1 cellular context compared by ENCODE assay signal in the genomic region with DNA sequence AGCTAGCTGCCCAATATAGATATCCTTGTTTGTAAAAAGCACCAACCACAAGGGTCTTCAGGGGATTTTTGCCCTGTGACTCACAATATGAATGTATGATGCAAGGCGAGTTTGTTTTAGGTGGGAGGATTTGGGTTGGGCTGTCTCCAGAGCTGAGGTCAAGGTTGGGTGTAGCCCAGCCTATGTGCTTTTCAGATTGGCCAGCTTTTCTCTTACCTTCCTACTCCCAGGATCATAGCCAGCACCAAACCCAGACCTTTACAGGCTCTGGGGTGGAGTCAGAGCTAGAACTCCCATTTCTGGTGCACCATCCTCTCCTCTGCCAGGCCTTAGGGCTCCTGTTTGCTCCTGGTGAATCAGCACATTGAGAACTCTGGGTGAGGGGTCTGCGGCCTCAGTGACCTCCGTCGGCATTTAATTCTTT.
TF ChIP-seq lines count a peak whose summit lies in the region.

No MANE protein-coding gene starts in this region.

TF ChIP-seq in HepG2, 621 proteins besides CTCF, POLR2A, EP300 and RAD21 (continued from another document and continues in another):
- TF ChIP-seq, protein P1, sequence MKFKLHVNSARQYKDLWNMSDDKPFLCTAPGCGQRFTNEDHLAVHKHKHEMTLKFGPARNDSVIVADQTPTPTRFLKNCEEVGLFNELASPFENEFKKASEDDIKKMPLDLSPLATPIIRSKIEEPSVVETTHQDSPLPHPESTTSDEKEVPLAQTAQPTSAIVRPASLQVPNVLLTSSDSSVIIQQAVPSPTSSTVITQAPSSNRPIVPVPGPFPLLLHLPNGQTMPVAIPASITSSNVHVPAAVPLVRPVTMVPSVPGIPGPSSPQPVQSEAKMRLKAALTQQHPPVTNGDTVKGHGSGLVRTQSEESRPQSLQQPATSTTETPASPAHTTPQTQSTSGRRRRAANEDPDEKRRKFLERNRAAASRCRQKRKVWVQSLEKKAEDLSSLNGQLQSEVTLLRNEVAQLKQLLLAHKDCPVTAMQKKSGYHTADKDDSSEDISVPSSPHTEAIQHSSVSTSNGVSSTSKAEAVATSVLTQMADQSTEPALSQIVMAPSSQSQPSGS (CRISPR knock-in tag; IDR thresholded peaks at IDR 0.05), result peak; percentile 49; the same call in 1 of the 2 replicates
- TF ChIP-seq ZNF563 (CRISPR knock-in tag; IDR thresholded peaks at IDR 0.05) (no peak), NFE2L1 (CRISPR knock-in tag; IDR thresholded peaks at IDR 0.05; ENCODE audit: borderline replicate concordance) (no peak), HOXA9 (CRISPR knock-in tag; IDR thresholded peaks at IDR 0.05; ENCODE audit: borderline replicate concordance) (no peak), MIER3 (CRISPR knock-in tag; IDR thresholded peaks at IDR 0.05; ENCODE audit: borderline replicate concordance) (peak; percentile 31; the same call in 1 of the 2 replicates), ZNF616 (CRISPR knock-in tag; IDR thresholded peaks at IDR 0.05; ENCODE audit: low read depth) (no peak), KAT7 (CRISPR knock-in tag; IDR thresholded peaks at IDR 0.05; ENCODE audit: borderline replicate concordance) (no peak), ZNF567 (CRISPR knock-in tag; IDR thresholded peaks at IDR 0.05; ENCODE audit: borderline replicate concordance) (no peak), GATAD1 (CRISPR knock-in tag; IDR thresholded peaks at IDR 0.05) (0 out of 2 replicates have a peak, but pooled peaks have one; percentile 35), FOSL1 (CRISPR knock-in tag; IDR thresholded peaks at IDR 0.05; ENCODE audit: borderline replicate concordance) (peak; percentile 88; the same call in 1 of the 2 replicates), GATA4 (IDR thresholded peaks at IDR 0.05; ENCODE audit: borderline replicate concordance, low read depth) (no peak; the same call in 1 of the 2 replicates), ZNF329 (CRISPR knock-in tag; IDR thresholded peaks at IDR 0.05; ENCODE audit: low read depth) (no peak), ZNF556 (CRISPR knock-in tag; IDR thresholded peaks at IDR 0.05; ENCODE audit: borderline replicate concordance) (peak; percentile 56; the same call in 1 of the 2 replicates), MAZ (IDR thresholded peaks at IDR 0.05; ENCODE audit: borderline replicate concordance, low read depth, low read length) (0 out of 2 replicates have a peak, but pooled peaks have one; percentile 16), MAZ (CRISPR knock-in tag; IDR thresholded peaks at IDR 0.05; ENCODE audit: low read depth) (no peak), ZNF720 (CRISPR knock-in tag; IDR thresholded peaks at IDR 0.05) (no peak), ZNF75D (CRISPR knock-in tag; IDR thresholded peaks at IDR 0.05; ENCODE audit: borderline replicate concordance) (no peak), KDM2A (CRISPR knock-in tag; IDR thresholded peaks at IDR 0.05; ENCODE audit: borderline replicate concordance, low read depth) (peak; percentile 31; the same call in 1 of the 2 replicates), NR2C2 (CRISPR knock-in tag; IDR thresholded peaks at IDR 0.05; ENCODE audit: borderline replicate concordance) (peak; percentile 76), TEAD3 (CRISPR knock-in tag; optimal IDR thresholded peaks at IDR 0.05; ENCODE audit: borderline replicate concordance) (peak; percentile 75), IRF2 (CRISPR knock-in tag; IDR thresholded peaks at IDR 0.05) (peak; percentile 55; the same call in 1 of the 2 replicates), MEF2D (CRISPR knock-in tag; IDR thresholded peaks at IDR 0.05) (0 out of 2 replicates have a peak, but pooled peaks have one; percentile 36), ZBTB7A (CRISPR knock-in tag; IDR thresholded peaks at IDR 0.05) (peak; percentile 83), PAWR (CRISPR knock-in tag; IDR thresholded peaks at IDR 0.05; ENCODE audit: borderline replicate concordance) (no peak), SOX13 (IDR thresholded peaks at IDR 0.05) (no peak), SOX13 (CRISPR knock-in tag; conservative IDR thresholded peaks at IDR 0.05 in 1 of 2, IDR thresholded peaks at IDR 0.05 in 1 of 2) (peak in 1 of 2 experiments; percentile 63; a peak in 2 of 4 replicates), TBL1XR1 (IDR thresholded peaks at IDR 0.05; ENCODE audit: borderline replicate concordance, low read length, partially characterized antibody) (no peak), ZNF724P (CRISPR knock-in tag; IDR thresholded peaks at IDR 0.05; ENCODE audit: borderline replicate concordance) (no peak)
- TF ChIP-seq, protein P2, sequence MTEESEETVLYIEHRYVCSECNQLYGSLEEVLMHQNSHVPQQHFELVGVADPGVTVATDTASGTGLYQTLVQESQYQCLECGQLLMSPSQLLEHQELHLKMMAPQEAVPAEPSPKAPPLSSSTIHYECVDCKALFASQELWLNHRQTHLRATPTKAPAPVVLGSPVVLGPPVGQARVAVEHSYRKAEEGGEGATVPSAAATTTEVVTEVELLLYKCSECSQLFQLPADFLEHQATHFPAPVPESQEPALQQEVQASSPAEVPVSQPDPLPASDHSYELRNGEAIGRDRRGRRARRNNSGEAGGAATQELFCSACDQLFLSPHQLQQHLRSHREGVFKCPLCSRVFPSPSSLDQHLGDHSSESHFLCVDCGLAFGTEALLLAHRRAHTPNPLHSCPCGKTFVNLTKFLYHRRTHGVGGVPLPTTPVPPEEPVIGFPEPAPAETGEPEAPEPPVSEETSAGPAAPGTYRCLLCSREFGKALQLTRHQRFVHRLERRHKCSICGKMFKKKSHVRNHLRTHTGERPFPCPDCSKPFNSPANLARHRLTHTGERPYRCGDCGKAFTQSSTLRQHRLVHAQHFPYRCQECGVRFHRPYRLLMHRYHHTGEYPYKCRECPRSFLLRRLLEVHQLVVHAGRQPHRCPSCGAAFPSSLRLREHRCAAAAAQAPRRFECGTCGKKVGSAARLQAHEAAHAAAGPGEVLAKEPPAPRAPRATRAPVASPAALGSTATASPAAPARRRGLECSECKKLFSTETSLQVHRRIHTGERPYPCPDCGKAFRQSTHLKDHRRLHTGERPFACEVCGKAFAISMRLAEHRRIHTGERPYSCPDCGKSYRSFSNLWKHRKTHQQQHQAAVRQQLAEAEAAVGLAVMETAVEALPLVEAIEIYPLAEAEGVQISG (CRISPR knock-in tag; IDR thresholded peaks at IDR 0.05), result peak; percentile 43; the same call in 1 of the 2 replicates
- TF ChIP-seq, protein P3, sequence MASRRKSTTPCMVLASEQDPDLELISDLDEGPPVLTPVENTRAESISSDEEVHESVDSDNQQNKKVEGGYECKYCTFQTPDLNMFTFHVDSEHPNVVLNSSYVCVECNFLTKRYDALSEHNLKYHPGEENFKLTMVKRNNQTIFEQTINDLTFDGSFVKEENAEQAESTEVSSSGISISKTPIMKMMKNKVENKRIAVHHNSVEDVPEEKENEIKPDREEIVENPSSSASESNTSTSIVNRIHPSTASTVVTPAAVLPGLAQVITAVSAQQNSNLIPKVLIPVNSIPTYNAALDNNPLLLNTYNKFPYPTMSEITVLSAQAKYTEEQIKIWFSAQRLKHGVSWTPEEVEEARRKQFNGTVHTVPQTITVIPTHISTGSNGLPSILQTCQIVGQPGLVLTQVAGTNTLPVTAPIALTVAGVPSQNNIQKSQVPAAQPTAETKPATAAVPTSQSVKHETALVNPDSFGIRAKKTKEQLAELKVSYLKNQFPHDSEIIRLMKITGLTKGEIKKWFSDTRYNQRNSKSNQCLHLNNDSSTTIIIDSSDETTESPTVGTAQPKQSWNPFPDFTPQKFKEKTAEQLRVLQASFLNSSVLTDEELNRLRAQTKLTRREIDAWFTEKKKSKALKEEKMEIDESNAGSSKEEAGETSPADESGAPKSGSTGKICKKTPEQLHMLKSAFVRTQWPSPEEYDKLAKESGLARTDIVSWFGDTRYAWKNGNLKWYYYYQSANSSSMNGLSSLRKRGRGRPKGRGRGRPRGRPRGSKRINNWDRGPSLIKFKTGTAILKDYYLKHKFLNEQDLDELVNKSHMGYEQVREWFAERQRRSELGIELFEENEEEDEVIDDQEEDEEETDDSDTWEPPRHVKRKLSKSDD (CRISPR knock-in tag; IDR thresholded peaks at IDR 0.05; ENCODE audit: low read depth), result peak; percentile 65; the same call in 1 of the 2 replicates
- TF ChIP-seq, protein P4, sequence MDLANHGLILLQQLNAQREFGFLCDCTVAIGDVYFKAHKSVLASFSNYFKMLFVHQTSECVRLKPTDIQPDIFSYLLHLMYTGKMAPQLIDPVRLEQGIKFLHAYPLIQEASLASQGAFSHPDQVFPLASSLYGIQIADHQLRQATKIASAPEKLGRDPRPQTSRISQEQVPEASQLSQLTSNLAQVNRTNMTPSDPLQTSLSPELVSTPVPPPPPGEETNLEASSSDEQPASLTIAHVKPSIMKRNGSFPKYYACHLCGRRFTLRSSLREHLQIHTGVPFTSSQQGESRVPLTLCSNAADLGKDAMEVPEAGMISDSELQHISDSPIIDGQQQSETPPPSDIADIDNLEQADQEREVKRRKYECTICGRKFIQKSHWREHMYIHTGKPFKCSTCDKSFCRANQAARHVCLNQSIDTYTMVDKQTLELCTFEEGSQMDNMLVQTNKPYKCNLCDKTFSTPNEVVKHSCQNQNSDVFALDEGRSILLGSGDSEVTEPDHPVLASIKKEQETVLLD (CRISPR knock-in tag; IDR thresholded peaks at IDR 0.05; ENCODE audit: low read depth), result no peak
- TF ChIP-seq, protein P5, sequence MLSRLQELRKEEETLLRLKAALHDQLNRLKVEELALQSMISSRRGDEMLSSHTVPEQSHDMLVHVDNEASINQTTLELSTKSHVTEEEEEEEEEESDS (CRISPR knock-in tag; IDR thresholded peaks at IDR 0.05; ENCODE audit: borderline replicate concordance), result no peak
- TF ChIP-seq, protein P6, sequence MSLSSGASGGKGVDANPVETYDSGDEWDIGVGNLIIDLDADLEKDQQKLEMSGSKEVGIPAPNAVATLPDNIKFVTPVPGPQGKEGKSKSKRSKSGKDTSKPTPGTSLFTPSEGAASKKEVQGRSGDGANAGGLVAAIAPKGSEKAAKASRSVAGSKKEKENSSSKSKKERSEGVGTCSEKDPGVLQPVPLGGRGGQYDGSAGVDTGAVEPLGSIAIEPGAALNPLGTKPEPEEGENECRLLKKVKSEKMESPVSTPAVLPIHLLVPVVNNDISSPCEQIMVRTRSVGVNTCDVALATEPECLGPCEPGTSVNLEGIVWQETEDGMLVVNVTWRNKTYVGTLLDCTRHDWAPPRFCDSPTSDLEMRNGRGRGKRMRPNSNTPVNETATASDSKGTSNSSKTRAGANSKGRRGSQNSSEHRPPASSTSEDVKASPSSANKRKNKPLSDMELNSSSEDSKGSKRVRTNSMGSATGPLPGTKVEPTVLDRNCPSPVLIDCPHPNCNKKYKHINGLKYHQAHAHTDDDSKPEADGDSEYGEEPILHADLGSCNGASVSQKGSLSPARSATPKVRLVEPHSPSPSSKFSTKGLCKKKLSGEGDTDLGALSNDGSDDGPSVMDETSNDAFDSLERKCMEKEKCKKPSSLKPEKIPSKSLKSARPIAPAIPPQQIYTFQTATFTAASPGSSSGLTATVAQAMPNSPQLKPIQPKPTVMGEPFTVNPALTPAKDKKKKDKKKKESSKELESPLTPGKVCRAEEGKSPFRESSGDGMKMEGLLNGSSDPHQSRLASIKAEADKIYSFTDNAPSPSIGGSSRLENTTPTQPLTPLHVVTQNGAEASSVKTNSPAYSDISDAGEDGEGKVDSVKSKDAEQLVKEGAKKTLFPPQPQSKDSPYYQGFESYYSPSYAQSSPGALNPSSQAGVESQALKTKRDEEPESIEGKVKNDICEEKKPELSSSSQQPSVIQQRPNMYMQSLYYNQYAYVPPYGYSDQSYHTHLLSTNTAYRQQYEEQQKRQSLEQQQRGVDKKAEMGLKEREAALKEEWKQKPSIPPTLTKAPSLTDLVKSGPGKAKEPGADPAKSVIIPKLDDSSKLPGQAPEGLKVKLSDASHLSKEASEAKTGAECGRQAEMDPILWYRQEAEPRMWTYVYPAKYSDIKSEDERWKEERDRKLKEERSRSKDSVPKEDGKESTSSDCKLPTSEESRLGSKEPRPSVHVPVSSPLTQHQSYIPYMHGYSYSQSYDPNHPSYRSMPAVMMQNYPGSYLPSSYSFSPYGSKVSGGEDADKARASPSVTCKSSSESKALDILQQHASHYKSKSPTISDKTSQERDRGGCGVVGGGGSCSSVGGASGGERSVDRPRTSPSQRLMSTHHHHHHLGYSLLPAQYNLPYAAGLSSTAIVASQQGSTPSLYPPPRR (CRISPR knock-in tag; IDR thresholded peaks at IDR 0.05; ENCODE audit: borderline replicate concordance), result no peak; the same call in 1 of the 2 replicates
- TF ChIP-seq, protein P7, sequence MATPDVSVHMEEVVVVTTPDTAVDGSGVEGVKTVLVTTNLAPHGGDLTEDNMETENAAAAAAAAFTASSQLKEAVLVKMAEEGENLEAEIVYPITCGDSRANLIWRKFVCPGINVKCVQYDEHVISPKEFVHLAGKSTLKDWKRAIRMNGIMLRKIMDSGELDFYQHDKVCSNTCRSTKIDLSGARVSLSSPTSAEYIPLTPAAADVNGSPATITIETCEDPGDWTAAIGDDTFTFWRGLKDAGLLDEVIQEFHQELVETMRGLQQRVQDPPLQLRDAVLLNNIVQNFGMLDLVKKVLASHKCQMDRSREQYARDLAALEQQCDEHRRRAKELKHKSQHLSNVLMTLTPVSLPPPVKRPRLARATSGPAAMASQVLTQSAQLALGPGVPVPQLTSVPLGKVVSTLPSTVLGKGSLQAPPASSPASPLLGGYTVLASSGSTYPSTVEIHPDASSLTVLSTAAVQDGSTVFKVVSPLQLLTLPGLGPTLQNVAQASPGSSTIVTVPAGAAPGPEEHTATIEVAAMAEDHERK (CRISPR knock-in tag; IDR thresholded peaks at IDR 0.05; ENCODE audit: low read depth), result no peak
